21 cellular contexts compared by ENCODE assay signal in the genomic region with DNA sequence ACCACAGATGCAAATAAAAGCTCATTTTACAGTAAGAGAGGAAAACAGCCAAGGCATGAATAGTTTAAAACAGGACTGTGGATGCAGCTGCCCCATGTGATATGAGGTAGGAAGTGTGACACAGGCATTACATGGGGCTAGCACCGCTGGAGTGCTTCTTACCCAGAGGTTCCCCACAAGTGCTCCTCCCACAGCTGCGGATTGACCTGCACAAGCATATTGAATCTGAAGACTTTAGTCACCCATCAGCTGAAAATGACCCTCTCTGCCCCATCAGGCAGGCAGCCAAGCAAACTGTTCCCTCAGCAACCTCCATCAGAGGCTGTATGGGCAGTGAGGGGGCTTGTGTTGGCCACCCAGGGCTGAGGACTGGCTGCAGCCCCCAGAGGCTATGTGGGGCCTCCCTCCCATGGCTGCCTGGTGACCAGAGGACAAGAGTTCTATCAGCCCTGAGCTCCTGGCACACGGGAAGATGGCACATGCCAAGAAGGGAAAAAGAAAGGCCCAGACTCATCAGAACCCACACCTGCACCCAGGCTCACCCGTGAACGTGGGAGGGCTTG.
"Had no signal": no experiment of that assay in that cellular context is flagged by ENCODE, and none has a peak within 500 bp of the region (broad histone marks: within the 10 kb centered on the region; RNA-seq: fewer than 3 reads in every experiment).

No MANE protein-coding gene starts in this region.

- H3K9me3 ChIP-seq: adrenal gland, ascending aorta, esophagus muscularis mucosa, upper lobe of left lung had no signal

- H3K27me3 ChIP-seq: adrenal gland, ascending aorta, brain microvascular endothelial cell, esophagus muscularis mucosa, upper lobe of left lung had no signal

- H3K4me1 ChIP-seq: adrenal gland, ascending aorta, esophagus muscularis mucosa, upper lobe of left lung had no signal

- ATAC-seq: effector memory CD8-positive, alpha-beta T cell; left colon; naive thymus-derived CD4-positive, alpha-beta T cell; sciatic nerve; stimulated activated effector memory CD8-positive, alpha-beta T cell treated with anti-CD3 and anti-CD28 coated beads, Interleukin-12 subunit alpha, Interleukin-12 subunit beta, amount 100 ng/mL, for 72 hours; stimulated activated naive CD8-positive, alpha-beta T cell treated with anti-CD3 and anti-CD28 coated beads, Interleukin-15, amount 100 ng/mL, for 72 hours had no signal

- H3K4me3 ChIP-seq: adrenal gland, ascending aorta, esophagus muscularis mucosa, lung, upper lobe of left lung had no signal

- DNase-seq: activated CD4-positive, alpha-beta memory T cell treated with anti-CD3 and anti-CD28 coated beads for 36 hours; activated CD4-positive, alpha-beta T cell treated with anti-CD3 and anti-CD28 coated beads for 4 hours; activated CD4-positive, CD25-positive, alpha-beta regulatory T cell; activated gamma-delta T cell treated with Interleukin-2 at 50 U/mL for 16 hours; activated T-cell treated with anti-CD3 and anti-CD28 coated beads for 4 hours; brain microvascular endothelial cell; central memory CD4-positive, alpha-beta T cell; effector memory CD8-positive, alpha-beta T cell; left colon; naive thymus-derived CD4-positive, alpha-beta T cell; occipital lobe; small intestine; stimulated activated CD4-positive, alpha-beta T cell treated with anti-CD3 and anti-CD28 coated beads, Interleukin-2, amount 100 ng/mL, for 24 hours; stimulated activated naive CD8-positive, alpha-beta T cell treated with anti-CD3 and anti-CD28 coated beads, Interleukin-15, amount 100 ng/mL, for 72 hours had no signal

- H3K27ac ChIP-seq: adrenal gland, ascending aorta, brain microvascular endothelial cell, esophagus muscularis mucosa, upper lobe of left lung had no signal

- H3K36me3 ChIP-seq: adrenal gland, ascending aorta, brain microvascular endothelial cell, esophagus muscularis mucosa, upper lobe of left lung had no signal
